In the genomic region with DNA sequence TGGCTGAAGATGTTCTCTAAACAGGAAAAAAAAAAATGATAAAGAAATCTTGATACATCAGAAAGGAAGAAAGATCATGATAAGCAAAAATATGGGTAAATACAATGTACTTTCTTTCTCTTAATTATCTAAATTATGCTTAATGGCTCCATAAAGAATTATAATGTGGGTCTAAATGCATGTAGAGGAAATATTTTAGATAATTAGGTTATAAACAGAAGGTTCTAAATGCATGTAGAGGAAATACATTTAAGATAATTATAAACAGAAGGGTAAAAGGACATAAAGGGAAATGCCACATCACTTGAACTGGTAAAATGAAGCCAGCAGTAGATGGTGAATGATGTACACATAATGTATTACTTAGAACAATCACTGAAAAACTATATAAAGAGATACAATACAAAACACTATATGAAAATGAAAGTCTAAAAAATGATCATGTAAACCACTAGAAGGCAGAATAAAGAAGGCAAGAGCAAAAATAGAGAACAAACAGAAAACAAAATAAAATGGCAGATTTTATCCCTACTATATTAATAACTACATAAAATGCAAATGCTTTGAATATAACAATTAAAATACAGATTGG, we compare ENCODE assay signal across 17 cellular contexts.
DNase-seq lines count a peak whose midpoint lies in the region; ATAC-seq and TF ChIP-seq lines count a peak whose summit lies in the region.
"Had no signal": no experiment of that assay in that cellular context is flagged by ENCODE, and none has a peak within 500 bp of the region (broad histone marks: within the 10 kb centered on the region; RNA-seq: fewer than 3 reads in every experiment).

No MANE protein-coding gene starts in this region.

- TF ChIP-seq CTCF in SK-N-SH (IDR thresholded peaks at IDR 0.05) = no peak
- TF ChIP-seq CTCF in smooth muscle cell (IDR thresholded peaks at IDR 0.05; ENCODE audit: borderline replicate concordance, insufficient read depth, poor library complexity, severe bottlenecking) = no peak
- TF ChIP-seq CTCF in foreskin fibroblast (IDR thresholded peaks at IDR 0.05; ENCODE audit: low read depth, low read length) = no peak

- no peak overlapping the region for H3K9ac ChIP-seq in SK-N-SH
- no peak overlapping the region for H3K9ac ChIP-seq in smooth muscle cell (ENCODE audit: low read depth)

- H3K79me2 ChIP-seq in SK-N-SH (ENCODE audit: insufficient read depth) (no peaks in the 10 kb centered on the region), smooth muscle cell (ENCODE audit: low read depth) (no peaks in the 10 kb centered on the region)

- DNase-seq in SK-N-SH = peak; percentile 32
- no peak for DNase-seq in smooth muscle cell (lab: John Stamatoyannopoulos, UW; ENCODE audit: unreplicated experiment)
- no peak for DNase-seq in sciatic nerve (ENCODE audit: low spot score)
- DNase-seq in foreskin fibroblast = no peak
- DNase-seq: BE2C; CD4-positive, alpha-beta memory T cell; GOT3; NCI-H1048; NCI-H1694 treated with DMSO at 0.1 percent for 48 hours; NCI-H345; NCI-H526 treated with DMSO at 0.1 percent for 48 hours; Peyer's patch; SHP77; T-helper 17 cell had no signal

- POLR2A ChIA-PET in SK-N-SH (lab: Yijun Ruan, JAX) = no interaction called here

- H4K20me1 ChIP-seq in SK-N-SH (ENCODE audit: insufficient read depth) = no peaks in the 10 kb centered on the region
- no peaks in the 10 kb centered on the region for H4K20me1 ChIP-seq in smooth muscle cell (ENCODE audit: low read depth)

- CTCF ChIA-PET in SK-N-SH (lab: Yijun Ruan, JAX) = no interaction called here

- H3K27me3 ChIP-seq in SK-N-SH (ENCODE audit: insufficient read depth) = no peaks in the 10 kb centered on the region
- no peaks in the 10 kb centered on the region for H3K27me3 ChIP-seq in smooth muscle cell (ENCODE audit: low read depth)
- H3K27me3 ChIP-seq: BE2C, Peyer's patch had no signal

- peak; percentile 24 for ATAC-seq in GM18870 (IDR thresholded peaks at IDR 0.05; ENCODE audit: unreplicated experiment)
- peak; percentile 37 for ATAC-seq in HG02852 (IDR thresholded peaks at IDR 0.05; ENCODE audit: unreplicated experiment)
- no peak for ATAC-seq in GM18517 (IDR thresholded peaks at IDR 0.05; ENCODE audit: unreplicated experiment)
- no peak for ATAC-seq in sciatic nerve
- ATAC-seq: T-helper 17 cell had no signal

- no peak overlapping the region for H3K4me3 ChIP-seq in SK-N-SH (ENCODE audit: low read depth in 2 of 2, low read length in 1 of 2)
- H3K4me3 ChIP-seq in smooth muscle cell = no peak overlapping the region
- H3K4me3 ChIP-seq in foreskin fibroblast (ENCODE audit: low read depth in 1 of 2, low read length in 2 of 2) = no peak overlapping the region
- H3K4me3 ChIP-seq: Peyer's patch had no signal

- H2AFZ ChIP-seq in SK-N-SH (ENCODE audit: low read depth) = peak overlapping the region; percentile 67
- peak overlapping the region; percentile 78 for H2AFZ ChIP-seq in smooth muscle cell (ENCODE audit: low read depth)

- TF ChIP-seq RAD21 in SK-N-SH (IDR thresholded peaks at IDR 0.05; ENCODE audit: low read length) = peak; percentile 27; the same call in 1 of the 2 replicates

- H3K36me3 ChIP-seq in SK-N-SH (replicated peaks in 1 of 2; ENCODE audit: control insufficient read depth in 1 of 2, insufficient read depth in 2 of 2, low read length in 1 of 2) (no peaks in the 10 kb centered on the region), smooth muscle cell (ENCODE audit: low read depth) (no peaks in the 10 kb centered on the region)
- H3K36me3 ChIP-seq: BE2C, Peyer's patch had no signal

- H3F3A ChIP-seq in SK-N-SH (replicated peaks; ENCODE audit: insufficient read depth) (no peaks in the 10 kb centered on the region), smooth muscle cell (ENCODE audit: low read depth) (no peaks in the 10 kb centered on the region)

- intact Hi-C loops in sciatic nerve (cut with DNase I) = no loop called here

- no peaks in the 10 kb centered on the region for H3K9me2 ChIP-seq in SK-N-SH

- H3K27ac ChIP-seq in SK-N-SH (ENCODE audit: low read depth in 2 of 2, low read length in 1 of 2) (peak overlapping the region in 1 of 2 experiments; percentile 93; a peak in 2 of 4 replicates), smooth muscle cell (ENCODE audit: low read depth) (no peak overlapping the region)
- H3K27ac ChIP-seq: Peyer's patch had no signal

- H3K4me2 ChIP-seq in SK-N-SH (peak overlapping the region; percentile 34; the same call in 1 of the 2 replicates), smooth muscle cell (no peak overlapping the region)

- peak in 1 of 2 experiments; percentile 76; a peak in 3 of 4 replicates for TF ChIP-seq EP300 in SK-N-SH (IDR thresholded peaks at IDR 0.05; ENCODE audit: borderline replicate concordance in 1 of 2, low read depth in 1 of 2, low read length in 1 of 2)

- H3K9me3 ChIP-seq in SK-N-SH = no peaks in the 10 kb centered on the region
- no peaks in the 10 kb centered on the region for H3K9me3 ChIP-seq in smooth muscle cell (replicated peaks; ENCODE audit: low read depth)
- H3K9me3 ChIP-seq: BE2C, Peyer's patch had no signal

- H3K4me1 ChIP-seq in SK-N-SH (ENCODE audit: control insufficient read depth in 1 of 2, insufficient read depth in 2 of 2, low read depth in 1 of 2, low read length in 1 of 2) = peaks cover 5% of the 10 kb centered on the region in 2 experiments; a peak in 2 of 4 replicates
- no peaks in the 10 kb centered on the region for H3K4me1 ChIP-seq in smooth muscle cell (ENCODE audit: low read depth)
- H3K4me1 ChIP-seq: BE2C, Peyer's patch had no signal

TF ChIP-seq in SK-N-SH, 30 proteins besides CTCF, POLR2A, EP300 and RAD21:
- TF ChIP-seq TEAD4 (IDR thresholded peaks at IDR 0.05; ENCODE audit: borderline replicate concordance, insufficient read depth) = peak; percentile 76; the same call in 1 of the 2 replicates
- peak; percentile 68 for TF ChIP-seq GATA2 (CRISPR knock-in tag; IDR thresholded peaks at IDR 0.05)
- TF ChIP-seq, protein P1, sequence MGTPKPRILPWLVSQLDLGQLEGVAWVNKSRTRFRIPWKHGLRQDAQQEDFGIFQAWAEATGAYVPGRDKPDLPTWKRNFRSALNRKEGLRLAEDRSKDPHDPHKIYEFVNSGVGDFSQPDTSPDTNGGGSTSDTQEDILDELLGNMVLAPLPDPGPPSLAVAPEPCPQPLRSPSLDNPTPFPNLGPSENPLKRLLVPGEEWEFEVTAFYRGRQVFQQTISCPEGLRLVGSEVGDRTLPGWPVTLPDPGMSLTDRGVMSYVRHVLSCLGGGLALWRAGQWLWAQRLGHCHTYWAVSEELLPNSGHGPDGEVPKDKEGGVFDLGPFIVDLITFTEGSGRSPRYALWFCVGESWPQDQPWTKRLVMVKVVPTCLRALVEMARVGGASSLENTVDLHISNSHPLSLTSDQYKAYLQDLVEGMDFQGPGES (IDR thresholded peaks at IDR 0.05; ENCODE audit: low read depth, low read length) = no peak
- 0 out of 2 replicates have a peak, but pooled peaks have one; percentile 19 for TF ChIP-seq FOXJ3 (CRISPR knock-in tag; IDR thresholded peaks at IDR 0.05)
- peak; percentile 34; the same call in 1 of the 2 replicates for TF ChIP-seq TCF12 (IDR thresholded peaks at IDR 0.05)
- peak; percentile 49; the same call in 1 of the 2 replicates for TF ChIP-seq RCOR1 (IDR thresholded peaks at IDR 0.05; ENCODE audit: low read length)
- no peak for TF ChIP-seq NRF1 (IDR thresholded peaks at IDR 0.05; ENCODE audit: low read depth, low read length)

Comparison
In these comparisons a context has a peak if more than half of its experiments do, and no peak if none do; other contexts are left out.
1. ATAC-seq: peak in GM18870 (single experiment) and HG02852 (single experiment); none in GM18517 (single experiment) and sciatic nerve (single experiment).